ENCODE assay signal across 1 cellular context in genomic region chr10:97788552-97789442, GRCh38.
TF ChIP-seq lines count a peak whose summit lies in the region.

No MANE protein-coding gene starts in this region.

TF ChIP-seq in K562, 482 proteins besides CTCF, POLR2A, EP300 and RAD21 (continued from another document and continues in another):
- TF ChIP-seq CHD7 (IDR thresholded peaks at IDR 0.05; ENCODE audit: low read depth, low read length) (no peak), THRA (IDR thresholded peaks at IDR 0.05) (no peak), SRSF9 (IDR thresholded peaks at IDR 0.05; ENCODE audit: borderline replicate concordance, low read depth, low read length) (no peak), ETV1 (tag; conservative IDR thresholded peaks at IDR 0.05; ENCODE audit: low read depth) (no peak), CEBPB (tag; IDR thresholded peaks at IDR 0.05) (0 out of 2 replicates have a peak, but pooled peaks have one; percentile 41), NFATC3 (IDR thresholded peaks at IDR 0.05) (no peak), ZNF696 (CRISPR knock-in tag; conservative IDR thresholded peaks at IDR 0.05) (no peak), DNMT1 (IDR thresholded peaks at IDR 0.05) (no peak), MED1 (CRISPR knock-in tag; IDR thresholded peaks at IDR 0.05; ENCODE audit: borderline replicate concordance) (no peak), PHF21A (IDR thresholded peaks at IDR 0.05; ENCODE audit: borderline replicate concordance, low read depth) (peak; percentile 46; the same call in 1 of the 2 replicates), SIN3A (IDR thresholded peaks at IDR 0.05; ENCODE audit: borderline replicate concordance in 2 of 2, control insufficient read depth in 1 of 2, low read depth in 2 of 2, low read length in 2 of 2) (no peak), ZNF253 (CRISPR knock-in tag; conservative IDR thresholded peaks at IDR 0.05) (no peak), GTF3C2 (IDR thresholded peaks at IDR 0.05; ENCODE audit: borderline replicate concordance, extremely low read depth, insufficient read length) (no peak), DACH1 (IDR thresholded peaks at IDR 0.05; ENCODE audit: partially characterized antibody) (peak; percentile 57), ZFX (CRISPR knock-in tag; IDR thresholded peaks at IDR 0.05) (peak; percentile 19; the same call in 1 of the 2 replicates), CHD4 (IDR thresholded peaks at IDR 0.05; ENCODE audit: insufficient read depth, insufficient replicate concordance, low read depth, low read length, poor library complexity, severe bottlenecking) (no peak), ZC3H11A (IDR thresholded peaks at IDR 0.05; ENCODE audit: low read depth, low read length) (no peak), NR2F6 (CRISPR knock-in tag; IDR thresholded peaks at IDR 0.05) (no peak), MYBL2 (IDR thresholded peaks at IDR 0.05; ENCODE audit: low read depth) (no peak), MYBL2 (CRISPR knock-in tag; IDR thresholded peaks at IDR 0.05; ENCODE audit: borderline replicate concordance) (no peak), ZNF274 (IDR thresholded peaks at IDR 0.05; ENCODE audit: borderline replicate concordance, low read depth, low read length) (no peak), TEAD1 (CRISPR knock-in tag; IDR thresholded peaks at IDR 0.05) (no peak), MEF2D (tag; conservative IDR thresholded peaks at IDR 0.05; ENCODE audit: low read depth) (0 out of 2 replicates have a peak, but pooled peaks have one; percentile 29), RBBP5 (IDR thresholded peaks at IDR 0.05; ENCODE audit: borderline replicate concordance, insufficient read depth, low read length, poor library complexity, severe bottlenecking) (peak; percentile 62), PTRF (tag; IDR thresholded peaks at IDR 0.05) (no peak), BCL6 (CRISPR knock-in tag; IDR thresholded peaks at IDR 0.05) (no peak), RBM22 (IDR thresholded peaks at IDR 0.05; ENCODE audit: low read depth, low read length, poor library complexity, severe bottlenecking) (no peak), ZBTB12 (CRISPR knock-in tag; IDR thresholded peaks at IDR 0.05) (no peak), GTF2B (IDR thresholded peaks at IDR 0.05; ENCODE audit: extremely low read depth, insufficient read length) (no peak), NFE2L1 (tag; IDR thresholded peaks at IDR 0.05; ENCODE audit: borderline replicate concordance, low read depth) (no peak), COPS2 (conservative IDR thresholded peaks at IDR 0.05) (no peak)
